Comparison of ENCODE assay signal across 1 cellular context in genomic region chr1:65067491-65068201, GRCh38.
TF ChIP-seq lines count a peak whose summit lies in the region.

No MANE protein-coding gene starts in this region.

TF ChIP-seq in WTC11, 78 proteins besides CTCF, POLR2A, EP300 and RAD21 (continued from another document):
- TF ChIP-seq, protein P1, sequence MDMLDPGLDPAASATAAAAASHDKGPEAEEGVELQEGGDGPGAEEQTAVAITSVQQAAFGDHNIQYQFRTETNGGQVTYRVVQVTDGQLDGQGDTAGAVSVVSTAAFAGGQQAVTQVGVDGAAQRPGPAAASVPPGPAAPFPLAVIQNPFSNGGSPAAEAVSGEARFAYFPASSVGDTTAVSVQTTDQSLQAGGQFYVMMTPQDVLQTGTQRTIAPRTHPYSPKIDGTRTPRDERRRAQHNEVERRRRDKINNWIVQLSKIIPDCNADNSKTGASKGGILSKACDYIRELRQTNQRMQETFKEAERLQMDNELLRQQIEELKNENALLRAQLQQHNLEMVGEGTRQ (CRISPR knock-in tag; IDR thresholded peaks at IDR 0.05) = peak; percentile 59
- TF ChIP-seq FOXK1 (CRISPR knock-in tag; IDR thresholded peaks at IDR 0.05) = peak; percentile 21; the same call in 1 of the 2 replicates
- no peak for TF ChIP-seq SMAD4 (CRISPR knock-in tag; IDR thresholded peaks at IDR 0.05)
- no peak for TF ChIP-seq IRF2 (CRISPR knock-in tag; IDR thresholded peaks at IDR 0.05; ENCODE audit: borderline replicate concordance, low read depth)
- no peak for TF ChIP-seq CREM (CRISPR knock-in tag; IDR thresholded peaks at IDR 0.05)
- TF ChIP-seq, protein P2, sequence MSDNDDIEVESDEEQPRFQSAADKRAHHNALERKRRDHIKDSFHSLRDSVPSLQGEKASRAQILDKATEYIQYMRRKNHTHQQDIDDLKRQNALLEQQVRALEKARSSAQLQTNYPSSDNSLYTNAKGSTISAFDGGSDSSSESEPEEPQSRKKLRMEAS (CRISPR knock-in tag; IDR thresholded peaks at IDR 0.05) = peak; percentile 54
- TF ChIP-seq, protein P3, sequence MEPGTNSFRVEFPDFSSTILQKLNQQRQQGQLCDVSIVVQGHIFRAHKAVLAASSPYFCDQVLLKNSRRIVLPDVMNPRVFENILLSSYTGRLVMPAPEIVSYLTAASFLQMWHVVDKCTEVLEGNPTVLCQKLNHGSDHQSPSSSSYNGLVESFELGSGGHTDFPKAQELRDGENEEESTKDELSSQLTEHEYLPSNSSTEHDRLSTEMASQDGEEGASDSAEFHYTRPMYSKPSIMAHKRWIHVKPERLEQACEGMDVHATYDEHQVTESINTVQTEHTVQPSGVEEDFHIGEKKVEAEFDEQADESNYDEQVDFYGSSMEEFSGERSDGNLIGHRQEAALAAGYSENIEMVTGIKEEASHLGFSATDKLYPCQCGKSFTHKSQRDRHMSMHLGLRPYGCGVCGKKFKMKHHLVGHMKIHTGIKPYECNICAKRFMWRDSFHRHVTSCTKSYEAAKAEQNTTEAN (CRISPR knock-in tag; IDR thresholded peaks at IDR 0.05) = no peak
TF ChIP-seq in WTC11: peak in this region for 4.
